Comparison of ENCODE assay signal across 8 cellular contexts in genomic region chr14:55051165-55051425, GRCh38. TPM values are rescaled to one million over a fixed set of nuclear protein-coding genes. Genes with fewer than 3 reads are reported as not detected.
DNase-seq lines count a peak whose midpoint lies in the region; ATAC-seq and TF ChIP-seq lines count a peak whose summit lies in the region.

No MANE protein-coding gene starts in this region.

- H3K4me3 ChIP-seq in lower leg skin (ENCODE audit: low read depth, poor library complexity, severe bottlenecking) = peak overlapping the region; percentile 8
- peak overlapping the region; percentile 8 to 9 for H3K4me3 ChIP-seq in aorta (ENCODE audit: low read length in 2 of 2)

- TF ChIP-seq CTCF in lower leg skin (IDR thresholded peaks at IDR 0.05) (no peak), GM13976 (IDR thresholded peaks at IDR 0.05; ENCODE audit: borderline replicate concordance, control extremely low read depth, extremely low read depth, insufficient read depth, missing control alignments) (no peak)

- no peaks in the 10 kb centered on the region for H3K36me3 ChIP-seq in aorta (ENCODE audit: control insufficient read depth in 1 of 2, insufficient read depth in 2 of 2, low read length in 1 of 2)

- WGBS in lower leg skin, 2 donors = 0 to 1% methylated on average over 10 of the region's 10 CpGs
- 1% methylated on average over 10 of the region's 10 CpGs for WGBS in aorta, 2 donors

- peak overlapping the region; percentile 94 for H3K27ac Mint-ChIP-seq in activated naive CD8-positive, alpha-beta T cell treated with anti-CD3 and anti-CD28 coated beads for 36 hours

- H3K9me3 Mint-ChIP-seq in activated naive CD8-positive, alpha-beta T cell treated with anti-CD3 and anti-CD28 coated beads for 36 hours = no peaks in the 10 kb centered on the region

- peak overlapping the region in 1 of 2 donors; percentile 93 for H3K27ac ChIP-seq in aorta (ENCODE audit: low read depth in 1 of 2, low read length in 2 of 2)

- peaks cover 36% of the 10 kb centered on the region for H3K4me1 Mint-ChIP-seq in activated naive CD8-positive, alpha-beta T cell treated with anti-CD3 and anti-CD28 coated beads for 36 hours

- TF ChIP-seq POLR2A in lower leg skin (IDR thresholded peaks at IDR 0.05) = no peak

- H3K27me3 Mint-ChIP-seq in activated naive CD8-positive, alpha-beta T cell treated with anti-CD3 and anti-CD28 coated beads for 36 hours = no peaks in the 10 kb centered on the region

- in situ Hi-C loops in GM13976 (cut with MboI; ENCODE audit: low sequenced_read_pairs, unreplicated experiment) = no loop called here

- no peaks in the 10 kb centered on the region for H3K9me3 ChIP-seq in aorta (ENCODE audit: control insufficient read depth, low read length)

- peaks cover 31% of the 10 kb centered on the region for H3K36me3 Mint-ChIP-seq in activated naive CD8-positive, alpha-beta T cell treated with anti-CD3 and anti-CD28 coated beads for 36 hours

- no peaks in the 10 kb centered on the region for H3K27me3 ChIP-seq in aorta (ENCODE audit: control insufficient read depth in 1 of 2, insufficient read depth in 2 of 2, low read length in 1 of 2)

- H3K4me3 Mint-ChIP-seq in activated naive CD8-positive, alpha-beta T cell treated with anti-CD3 and anti-CD28 coated beads for 36 hours = peak overlapping the region; percentile 87

- no peak for DNase-seq in activated naive CD8-positive, alpha-beta T cell treated with anti-CD3 and anti-CD28 coated beads for 36 hours
- DNase-seq in lower leg skin (ENCODE audit: low spot score in 2 of 2) = no peak
- DNase-seq in aorta = no peak
- no peak for DNase-seq in cerebellum (ENCODE audit: low spot score)
- DNase-seq in UCSD-AML1 (lab: John Stamatoyannopoulos, UW; ENCODE audit: unreplicated experiment) = no peak
- DNase-seq in GM13976 (ENCODE audit: low spot score) = no peak

- peak; percentile 24 for ATAC-seq in GM18498 (IDR thresholded peaks at IDR 0.05; ENCODE audit: unreplicated experiment)
- peak; percentile 30 for ATAC-seq in HG02938 (IDR thresholded peaks at IDR 0.05; ENCODE audit: unreplicated experiment)
- ATAC-seq in aorta (ENCODE audit: low FRiP score) = no peak

- intact Hi-C loops in lower leg skin (cut with DNase I; ENCODE audit: low total_unique reads) = no loop called here
- intact Hi-C loops in aorta (cut with DNase I) = no loop called here

- peaks cover 0 to 4% of the 10 kb centered on the region in 2 donors for H3K4me1 ChIP-seq in aorta (ENCODE audit: control insufficient read depth in 1 of 2, insufficient read depth in 2 of 2, low read length in 2 of 2)

RNA-seq across cellular contexts. Expression of gene MAPK1IP1L, which starts 0.4 kb away (rescaled TPM):
- 100 to 1,000 TPM; 118 to 122 TPM for total RNA-seq in activated naive CD8-positive, alpha-beta T cell treated with anti-CD3 and anti-CD28 coated beads for 36 hours
- total RNA-seq in lower leg skin = 10 to 100 TPM; 36.8 to 73.7 (median 54.0) TPM
- total RNA-seq in aorta = 100 to 1,000 TPM in 1 of 2 donors, 10 to 100 TPM in 1; 83.5 to 101 TPM
- 10 to 100 TPM; 28.2 to 41.9 TPM for polyA plus RNA-seq in aorta
- 30.8 TPM for total RNA-seq in cerebellum

RNA-seq across cellular contexts. Expression of gene SOCS4, which starts 24.1 kb away (rescaled TPM):
- total RNA-seq in activated naive CD8-positive, alpha-beta T cell treated with anti-CD3 and anti-CD28 coated beads for 36 hours = 10 to 100 TPM; 24.9 to 28.6 TPM
- total RNA-seq in lower leg skin = 1 to 10 TPM; 6.9 to 9.3 (median 7.5) TPM
- total RNA-seq in aorta = 10 to 100 TPM; 22.6 to 32.8 TPM
- polyA plus RNA-seq in aorta = 1 to 10 TPM; 7.6 to 9.5 TPM
- total RNA-seq in cerebellum = 37.2 TPM

RNA-seq across cellular contexts. Expression of gene WDHD1, which starts 24.2 kb away (rescaled TPM):
- total RNA-seq in activated naive CD8-positive, alpha-beta T cell treated with anti-CD3 and anti-CD28 coated beads for 36 hours = 10 to 100 TPM; 66.0 to 69.2 TPM
- 1 to 10 TPM; 1.1 to 3.8 (median 2.3) TPM for total RNA-seq in lower leg skin
- total RNA-seq in aorta = 1 to 10 TPM; 2.0 to 2.6 TPM
- under 1 TPM; 0.25 to 0.61 TPM for polyA plus RNA-seq in aorta
- total RNA-seq in cerebellum = 13.0 TPM
